8 cellular contexts compared by ENCODE assay signal in the genomic region with DNA sequence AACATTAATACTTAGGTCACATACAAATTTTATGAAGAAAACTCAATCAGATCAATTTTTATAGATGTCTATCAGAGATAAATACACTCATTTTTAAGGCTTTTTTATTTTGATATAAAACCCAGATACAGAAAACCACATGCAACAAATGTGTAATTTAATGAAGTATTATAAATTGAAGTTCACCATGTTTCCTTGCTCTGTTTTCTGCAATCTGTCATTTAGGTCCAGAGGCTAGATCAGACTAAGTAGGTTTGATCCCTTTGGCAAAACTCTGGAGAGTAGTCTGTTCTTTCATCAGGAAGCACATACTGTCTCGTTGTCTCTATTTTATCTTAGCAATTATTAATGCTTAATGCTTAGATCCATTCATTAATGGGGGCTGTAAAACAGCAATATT.
"Had no signal": no experiment of that assay in that cellular context is flagged by ENCODE, and none has a peak within 500 bp of the region (broad histone marks: within the 10 kb centered on the region; RNA-seq: fewer than 3 reads in every experiment).

No MANE protein-coding gene starts in this region.

- H3K36me3 Mint-ChIP-seq: IgD-negative memory B cell had no signal

- H3K27me3 Mint-ChIP-seq: IgD-negative memory B cell had no signal

- H3K4me3 Mint-ChIP-seq: IgD-negative memory B cell had no signal

- H3K27ac ChIP-seq: HL-60, KMS-11 had no signal

- H3K4me3 ChIP-seq: K562 had no signal

- H3K9ac ChIP-seq: KMS-11 had no signal

- ATAC-seq: HepG2, K562 had no signal

- H3K27ac Mint-ChIP-seq: IgD-negative memory B cell had no signal

- H3K4me2 ChIP-seq: KMS-11 had no signal

- H3K4me1 Mint-ChIP-seq: IgD-negative memory B cell had no signal

- DNase-seq: IMR-90, KBM-7, KG1 had no signal
